In the genomic region with DNA sequence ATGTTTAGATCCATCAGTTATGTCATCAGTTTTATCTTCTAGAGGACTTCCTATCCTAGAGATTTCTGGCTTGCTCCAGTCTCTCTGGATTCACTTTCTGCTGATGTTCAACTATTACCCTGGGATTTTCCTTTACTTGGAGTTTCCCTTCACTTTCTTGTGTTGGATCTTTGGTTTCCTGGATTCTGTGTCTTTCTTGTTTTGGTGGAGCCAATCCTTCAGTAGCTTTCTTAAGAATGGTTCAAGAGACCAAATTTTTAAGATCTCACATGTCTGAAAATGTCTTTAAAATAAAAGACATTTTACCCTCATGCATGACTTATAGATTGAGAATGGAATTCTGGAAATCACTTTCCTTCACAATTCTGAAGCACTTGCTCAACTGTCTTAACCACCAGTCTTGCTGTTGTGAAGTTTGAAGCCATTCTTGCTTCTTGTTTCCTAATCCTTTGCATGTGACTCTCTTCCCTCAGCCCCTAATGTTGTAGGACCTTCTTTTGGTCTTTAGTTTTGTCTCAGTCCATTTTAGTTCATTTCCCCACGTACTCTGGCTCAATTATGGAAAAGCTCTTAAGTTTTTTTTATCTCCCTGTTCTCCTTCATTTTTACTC, we compare ENCODE assay signal across 18 cellular contexts.
A peak's percentile ranks its signal among the peaks of the same experiment; 100 is the strongest.
DNase-seq lines count a peak whose midpoint lies in the region; ATAC-seq and TF ChIP-seq lines count a peak whose summit lies in the region.
"Had no signal": no experiment of that assay in that cellular context is flagged by ENCODE, and none has a peak within 500 bp of the region (broad histone marks: within the 10 kb centered on the region; RNA-seq: fewer than 3 reads in every experiment).

No MANE protein-coding gene starts in this region.

- no peaks in the 10 kb centered on the region for H3K36me3 ChIP-seq in CD8-positive, alpha-beta memory T cell (ENCODE audit: insufficient read depth, low read length)
- H3K36me3 ChIP-seq in naive thymus-derived CD4-positive, alpha-beta T cell (ENCODE audit: control insufficient read depth in 2 of 3, insufficient read depth in 3 of 3, low read length in 3 of 3), result no peaks in the 10 kb centered on the region
- H3K36me3 ChIP-seq: right lobe of liver, vagina had no signal

- no peaks in the 10 kb centered on the region for H3K9me3 ChIP-seq in CD8-positive, alpha-beta memory T cell (ENCODE audit: low read length)
- H3K9me3 ChIP-seq in naive thymus-derived CD4-positive, alpha-beta T cell (ENCODE audit: control insufficient read depth in 2 of 3, low read length in 3 of 3), result no peaks in the 10 kb centered on the region
- H3K9me3 ChIP-seq: right lobe of liver, vagina had no signal

- no peaks in the 10 kb centered on the region for H3K27me3 ChIP-seq in CD8-positive, alpha-beta memory T cell (ENCODE audit: insufficient read depth, low read length, poor library complexity, severe bottlenecking)
- H3K27me3 ChIP-seq in naive thymus-derived CD4-positive, alpha-beta T cell (ENCODE audit: control insufficient read depth in 2 of 2, insufficient read depth in 2 of 2, low read length in 2 of 2), result no peaks in the 10 kb centered on the region
- H3K27me3 ChIP-seq: right lobe of liver, vagina had no signal

- intact Hi-C loops in activated CD8-positive, alpha-beta T cell treated with anti-CD3 and anti-CD28 coated beads for 36 hours (cut with micrococcal nuclease), result no loop called here
- intact Hi-C loops in naive thymus-derived CD4-positive, alpha-beta T cell (cut with micrococcal nuclease), result loop anchor here in 1 of 2 donors (5.0 kb wide), 2 partner anchors 83 to 152 kb away; no protein-coding TSS in a partner anchor

- H3K4me1 Mint-ChIP-seq in CD8-positive, alpha-beta memory T cell, result peaks cover 86 to 95% (median 93%) of the 10 kb centered on the region in 3 donors
- H3K4me1 Mint-ChIP-seq in HFFc6 (ENCODE audit: low read depth), result peaks cover 39% of the 10 kb centered on the region
- H3K4me1 Mint-ChIP-seq in activated CD8-positive, alpha-beta T cell treated with anti-CD3 and anti-CD28 coated beads for 36 hours (ENCODE audit: low read depth), result peaks cover 76% of the 10 kb centered on the region
- peaks cover 39 to 96% (median 88%) of the 10 kb centered on the region in 7 donors for H3K4me1 Mint-ChIP-seq in naive thymus-derived CD4-positive, alpha-beta T cell

- ATAC-seq in activated CD8-positive, alpha-beta T cell treated with anti-CD3 and anti-CD28 coated beads for 36 hours, result no peak
- ATAC-seq in naive thymus-derived CD4-positive, alpha-beta T cell, result no peak
- ATAC-seq in HG03354 (IDR thresholded peaks at IDR 0.05; ENCODE audit: poor library complexity, severe bottlenecking, unreplicated experiment), result no peak
- ATAC-seq in HG02571 (IDR thresholded peaks at IDR 0.05; ENCODE audit: unreplicated experiment), result no peak
- ATAC-seq: activated naive CD4-positive, alpha-beta T cell treated with anti-CD3 and anti-CD28 coated beads, Interleukin-2, amount 50 U/mL, for 72 hours had no signal

- peak overlapping the region in 5 of 8 donors; percentile 1 to 86 (median 25) for H3K27ac Mint-ChIP-seq in CD8-positive, alpha-beta memory T cell
- peak overlapping the region; percentile 80; the same call in 1 of the 2 replicates for H3K27ac Mint-ChIP-seq in HFFc6
- peak overlapping the region; percentile 36 for H3K27ac Mint-ChIP-seq in activated CD8-positive, alpha-beta T cell treated with anti-CD3 and anti-CD28 coated beads for 36 hours
- peak overlapping the region in 8 of 9 donors; percentile 15 to 79 (median 54) for H3K27ac Mint-ChIP-seq in naive thymus-derived CD4-positive, alpha-beta T cell

- DNase-seq in CD8-positive, alpha-beta memory T cell, result no peak
- DNase-seq in HFFc6 (no peak), cerebellar nuclear complex (lab: John Stamatoyannopoulos, UW) (no peak)
- no peak for DNase-seq in activated CD8-positive, alpha-beta T cell treated with anti-CD3 and anti-CD28 coated beads for 36 hours
- DNase-seq in naive thymus-derived CD4-positive, alpha-beta T cell, result no peak
- DNase-seq: activated CD8-positive, alpha-beta memory T cell treated with anti-CD3 and anti-CD28 coated beads for 24 hours; GF-D8; head of caudate nucleus; KG1; NCI-H1930; NCI-H526; right lobe of liver; stimulated activated CD4-positive, alpha-beta T cell treated with anti-CD3 and anti-CD28 coated beads, Interleukin-4, amount 100 ng/mL, for 4 hours; stimulated activated naive CD4-positive, alpha-beta T cell had no signal

- peaks cover 19% of the 10 kb centered on the region for H3K4me1 ChIP-seq in CD8-positive, alpha-beta memory T cell (ENCODE audit: insufficient read depth, low read length)
- peaks cover 0 to 11% of the 10 kb centered on the region in 2 donors for H3K4me1 ChIP-seq in naive thymus-derived CD4-positive, alpha-beta T cell (ENCODE audit: control insufficient read depth in 2 of 2, insufficient read depth in 2 of 2, low read length in 2 of 2)
- H3K4me1 ChIP-seq: right lobe of liver had no signal

- peaks cover 0 to 2% of the 10 kb centered on the region in 2 donors for H3K27me3 Mint-ChIP-seq in CD8-positive, alpha-beta memory T cell
- no peaks in the 10 kb centered on the region for H3K27me3 Mint-ChIP-seq in HFFc6 (ENCODE audit: insufficient read depth)
- no peaks in the 10 kb centered on the region for H3K27me3 Mint-ChIP-seq in activated CD8-positive, alpha-beta T cell treated with anti-CD3 and anti-CD28 coated beads for 36 hours
- no peaks in the 10 kb centered on the region for H3K27me3 Mint-ChIP-seq in naive thymus-derived CD4-positive, alpha-beta T cell

- POLR2A ChIA-PET in CD8-positive, alpha-beta memory T cell (lab: Charles Lee), result no interaction called here
- POLR2A ChIA-PET in activated CD8-positive, alpha-beta T cell treated with anti-CD3 and anti-CD28 coated beads for 36 hours (lab: Charles Lee), result no interaction called here
- POLR2A ChIA-PET in naive thymus-derived CD4-positive, alpha-beta T cell (lab: Charles Lee), result interaction anchor here (0.6 kb wide), 1 partner anchor 152 kb away, joined by 3 read pairs; no protein-coding TSS in a partner anchor

- no peak for TF ChIP-seq CTCF in HFFc6 (IDR thresholded peaks at IDR 0.05)
- no peak for TF ChIP-seq CTCF in activated CD8-positive, alpha-beta T cell treated with anti-CD3 and anti-CD28 coated beads for 36 hours (IDR thresholded peaks at IDR 0.05)

- H3K4me3 Mint-ChIP-seq in CD8-positive, alpha-beta memory T cell, result peak overlapping the region in 2 of 7 donors; percentile 2 to 48
- H3K4me3 Mint-ChIP-seq in HFFc6, result no peak overlapping the region
- H3K4me3 Mint-ChIP-seq in activated CD8-positive, alpha-beta T cell treated with anti-CD3 and anti-CD28 coated beads for 36 hours, result no peak overlapping the region
- H3K4me3 Mint-ChIP-seq in naive thymus-derived CD4-positive, alpha-beta T cell, result peak overlapping the region in 7 of 10 donors; percentile 4 to 60 (median 35)

- H3K9me3 Mint-ChIP-seq in CD8-positive, alpha-beta memory T cell, result no peaks in the 10 kb centered on the region
- 0 out of 2 replicates have a peak, but pooled peaks cover 4% of the 10 kb centered on the region for H3K9me3 Mint-ChIP-seq in HFFc6
- H3K9me3 Mint-ChIP-seq in activated CD8-positive, alpha-beta T cell treated with anti-CD3 and anti-CD28 coated beads for 36 hours, result peaks cover 1% of the 10 kb centered on the region
- peaks cover 0 to 4% (median 0%) of the 10 kb centered on the region in 11 donors for H3K9me3 Mint-ChIP-seq in naive thymus-derived CD4-positive, alpha-beta T cell

- CTCF ChIA-PET in CD8-positive, alpha-beta memory T cell (lab: Charles Lee), result no interaction called here
- CTCF ChIA-PET in activated CD8-positive, alpha-beta T cell treated with anti-CD3 and anti-CD28 coated beads for 36 hours (lab: Charles Lee), result interaction anchor here (1.4 to 1.6 kb wide), 5 partner anchors 10 to 190 kb away, joined by 3 to 4 read pairs (median 3); no protein-coding TSS in a partner anchor
- CTCF ChIA-PET in naive thymus-derived CD4-positive, alpha-beta T cell (lab: Charles Lee), result no interaction called here

- H3K27ac ChIP-seq in CD8-positive, alpha-beta memory T cell (ENCODE audit: low read depth, low read length), result no peak overlapping the region
- no peak overlapping the region for H3K27ac ChIP-seq in naive thymus-derived CD4-positive, alpha-beta T cell (ENCODE audit: low read depth, low read length)
- H3K27ac ChIP-seq: right lobe of liver, vagina had no signal

- peaks cover 0 to 2% (median 0%) of the 10 kb centered on the region in 3 donors for H3K36me3 Mint-ChIP-seq in CD8-positive, alpha-beta memory T cell
- peaks cover 8% of the 10 kb centered on the region; the same call in 1 of the 2 replicates for H3K36me3 Mint-ChIP-seq in HFFc6 (ENCODE audit: low read depth)
- peaks cover 6% of the 10 kb centered on the region for H3K36me3 Mint-ChIP-seq in activated CD8-positive, alpha-beta T cell treated with anti-CD3 and anti-CD28 coated beads for 36 hours (ENCODE audit: low read depth)
- H3K36me3 Mint-ChIP-seq in naive thymus-derived CD4-positive, alpha-beta T cell, result peaks cover 0 to 20% (median 7%) of the 10 kb centered on the region in 5 donors

- H3K4me3 ChIP-seq in CD8-positive, alpha-beta memory T cell (ENCODE audit: low read length), result no peak overlapping the region
- H3K4me3 ChIP-seq in naive thymus-derived CD4-positive, alpha-beta T cell (ENCODE audit: low read length), result no peak overlapping the region
- H3K4me3 ChIP-seq: right lobe of liver, vagina had no signal

Comparison
In these comparisons a context has a peak if more than half of its experiments do, and no peak if none do; other contexts are left out.
1. H3K27ac Mint-ChIP-seq: peak in every context shown above with its lines; median percentile 80 in HFFc6; 54 in naive thymus-derived CD4-positive, alpha-beta T cell; 36 in activated CD8-positive, alpha-beta T cell treated with anti-CD3 and anti-CD28 coated beads for 36 hours; 25 in CD8-positive, alpha-beta memory T cell.
2. H3K4me3 Mint-ChIP-seq: peak in naive thymus-derived CD4-positive, alpha-beta T cell (7 of 10); none in HFFc6 (single experiment) and activated CD8-positive, alpha-beta T cell treated with anti-CD3 and anti-CD28 coated beads for 36 hours (single experiment).